ENCODE assay signal across 7 cellular contexts in the genomic region with DNA sequence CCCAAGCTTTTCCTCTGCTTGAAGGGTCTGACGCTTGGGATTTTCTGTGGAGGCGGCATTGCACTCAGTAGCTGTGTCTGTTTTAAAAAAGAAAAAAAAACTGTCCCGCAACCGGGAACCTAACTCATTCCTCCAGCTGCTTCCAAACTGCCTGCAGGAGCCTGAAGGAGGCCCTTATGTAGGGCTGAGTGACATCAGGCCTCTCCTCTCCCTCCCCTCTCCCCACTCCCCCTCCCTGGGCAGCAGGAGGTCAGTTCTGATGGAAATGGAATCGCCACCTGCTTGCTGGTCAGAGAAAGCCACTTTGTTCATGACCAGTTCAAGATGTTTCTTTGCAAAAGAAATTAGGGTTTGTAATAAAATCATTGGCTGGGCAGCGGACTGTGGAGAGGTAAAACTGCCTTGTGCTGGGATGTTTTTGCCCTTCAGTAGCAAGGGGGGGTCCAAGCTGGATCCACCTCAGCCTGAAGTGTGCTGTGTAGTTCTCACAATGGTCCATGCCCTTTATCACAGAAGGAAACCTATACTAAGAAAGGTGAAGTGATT. TPM values are rescaled to one million over a fixed set of nuclear protein-coding genes. Genes with fewer than 3 reads are reported as not detected.
A peak's percentile ranks its signal among the peaks of the same experiment; 100 is the strongest.
DNase-seq lines count a peak whose midpoint lies in the region; ATAC-seq and TF ChIP-seq lines count a peak whose summit lies in the region.

A gene (minus strand): TSS at position 149 of the 546 bp plus-strand sequence. CDS start 90 bp downstream, at position 59.

- H3K9me3 Mint-ChIP-seq in activated T-helper 17 cell treated with anti-CD3 and anti-CD28 coated beads, Interleukin-2, amount 50 U/mL, for 72 hours, result no peaks in the 10 kb centered on the region

- H3K36me3 ChIP-seq in HCT116 (ENCODE audit: control insufficient read depth in 1 of 2, insufficient read depth in 2 of 2, low read length in 2 of 2), result no peaks in the 10 kb centered on the region
- H3K36me3 ChIP-seq in skeletal muscle tissue (ENCODE audit: control insufficient read depth in 3 of 3, insufficient read depth in 3 of 3, low read length in 3 of 3), result no peaks in the 10 kb centered on the region
- H3K36me3 ChIP-seq in testis (ENCODE audit: low read depth, missing control alignments), result no peaks in the 10 kb centered on the region

- no peaks in the 10 kb centered on the region for H3K36me3 Mint-ChIP-seq in activated T-helper 17 cell treated with anti-CD3 and anti-CD28 coated beads, Interleukin-2, amount 50 U/mL, for 72 hours (ENCODE audit: low read depth)

- H3K9me3 ChIP-seq in HCT116 (ENCODE audit: control insufficient read depth in 1 of 2, insufficient read depth in 1 of 2, low read depth in 1 of 2, low read length in 2 of 2) (no peaks in the 10 kb centered on the region), iPS-18c (ENCODE audit: control insufficient read depth, insufficient read depth, low read length) (no peaks in the 10 kb centered on the region), skeletal muscle tissue (ENCODE audit: control insufficient read depth in 3 of 3, low read length in 3 of 3) (no peaks in the 10 kb centered on the region), testis (no peaks in the 10 kb centered on the region)

- TF ChIP-seq POLR2A in HCT116 (IDR thresholded peaks at IDR 0.05; ENCODE audit: borderline replicate concordance, extremely low read depth, insufficient read depth, insufficient read length), result no peak
- no peak for TF ChIP-seq POLR2A in testis (IDR thresholded peaks at IDR 0.05)

- RAD21 ChIA-PET in HCT116 (lab: Charles Lee; ENCODE audit: low non-redundant PET in 1 of 2, low total read pairs in 2 of 2, uncharacterized antibody in 2 of 2, unreplicated experiment in 2 of 2), result no interaction called here

- no peaks in the 10 kb centered on the region for H3K9me2 ChIP-seq in HCT116 (ENCODE audit: insufficient read depth)

- H3K27me3 ChIP-seq in HCT116 (ENCODE audit: insufficient read depth, low read length) (no peaks in the 10 kb centered on the region), skeletal muscle tissue (ENCODE audit: control insufficient read depth in 3 of 3, insufficient read depth in 3 of 3, low read length in 3 of 3) (no peaks in the 10 kb centered on the region), testis (no peaks in the 10 kb centered on the region)

- WGBS in testis, 2 donors, result 30 to 31% methylated on average over 6 of the region's 6 CpGs

- peak within 1 kb of the TSS; percentile 43 for H3K27ac Mint-ChIP-seq in activated T-helper 17 cell treated with anti-CD3 and anti-CD28 coated beads, Interleukin-2, amount 50 U/mL, for 72 hours

- peak within 1 kb of the TSS; percentile 1; the same call in 1 of the 2 replicates for H3K27ac ChIP-seq in HCT116 (ENCODE audit: low read depth, low read length)
- peak within 1 kb of the TSS; percentile 47 for H3K27ac ChIP-seq in skeletal muscle tissue (ENCODE audit: low read depth, low read length)
- no peak within 1 kb of the TSS for H3K27ac ChIP-seq in testis

- H3K27me3 Mint-ChIP-seq in activated T-helper 17 cell treated with anti-CD3 and anti-CD28 coated beads, Interleukin-2, amount 50 U/mL, for 72 hours, result no peaks in the 10 kb centered on the region

- intact Hi-C loops in HCT116 (cut with micrococcal nuclease) (loop anchor here (1.0 to 5.0 kb wide), 3 partner anchors 103 to 467 kb away; a partner anchor contains a TSS), testis (cut with DNase I; ENCODE audit: low total_unique reads) (no loop called here)

- DNase-seq in HCT116 (ENCODE audit: low read depth, low spot score), result no peak
- no peak for DNase-seq in testis
- no peak for DNase-seq in NCI-H1436 (lab: John Stamatoyannopoulos, UW)
- DNase-seq in 8988T, result no peak

- H3K9ac ChIP-seq in HCT116 (ENCODE audit: low read length) (peak within 1 kb of the TSS; percentile 1; the same call in 1 of the 2 replicates), skeletal muscle tissue (ENCODE audit: low read depth in 1 of 3, low read length in 3 of 3) (peak within 1 kb of the TSS in 1 of 3 donors; percentile 20)

- BruUV-seq in HCT116 (replicated peaks; lab: Mats Ljungman, UMichigan), result no TSS peak

- H3K4me1 ChIP-seq in HCT116 (ENCODE audit: control insufficient read depth in 1 of 2, insufficient read depth in 2 of 2, low read length in 2 of 2), result peaks cover 0 to 10% of the 10 kb centered on the region in 2 experiments; a peak in 3 of 4 replicates
- peaks cover 0 to 2% (median 0%) of the 10 kb centered on the region in 3 donors for H3K4me1 ChIP-seq in skeletal muscle tissue (ENCODE audit: control insufficient read depth in 3 of 3, insufficient read depth in 3 of 3, low read length in 3 of 3)
- peaks cover 4% of the 10 kb centered on the region for H3K4me1 ChIP-seq in testis

- TF ChIP-seq RAD21 in HCT116 (IDR thresholded peaks at IDR 0.05; ENCODE audit: low read depth), result no peak

- no peak for TF ChIP-seq CTCF in HCT116 (IDR thresholded peaks at IDR 0.05 in 2 of 3, conservative IDR thresholded peaks at IDR 0.05 in 1 of 3; ENCODE audit: borderline replicate concordance in 1 of 3, insufficient read depth in 1 of 3, low read depth in 2 of 3, low read length in 2 of 3)
- TF ChIP-seq CTCF in testis (IDR thresholded peaks at IDR 0.05), result no peak

- no peaks in the 10 kb centered on the region for H3K79me2 ChIP-seq in HCT116 (ENCODE audit: insufficient read depth, low read length)

- CTCF ChIA-PET in HCT116 (lab: Charles Lee), result interaction anchor here (0.8 to 3.8 kb wide), 13 partner anchors 9 to 387 kb away, joined by 3 to 25 read pairs (median 7); no protein-coding TSS in a partner anchor

- peak within 1 kb of the TSS; percentile 74 for H3K4me2 ChIP-seq in HCT116 (ENCODE audit: low read length)

- ATAC-seq in HCT116, result peak; percentile 30
- ATAC-seq in activated T-helper 17 cell treated with anti-CD3 and anti-CD28 coated beads, Interleukin-2, amount 50 U/mL, for 72 hours (replicated peaks), result no peak

- H3K4me3 Mint-ChIP-seq in activated T-helper 17 cell treated with anti-CD3 and anti-CD28 coated beads, Interleukin-2, amount 50 U/mL, for 72 hours, result peak within 1 kb of the TSS; percentile 60

- POLR2A ChIA-PET in HCT116 (lab: Charles Lee), result interaction anchor here (0.9 kb wide), 1 partner anchor 101 kb away, joined by 3 read pairs; no protein-coding TSS in a partner anchor

- H4K20me1 ChIP-seq in HCT116 (ENCODE audit: insufficient read depth), result no peaks in the 10 kb centered on the region

- H3K4me3 ChIP-seq in HCT116 (replicated peaks in 1 of 2; ENCODE audit: low read depth in 1 of 2, low read length in 2 of 2) (peak within 1 kb of the TSS; percentile 25 to 43; a peak in 3 of 4 replicates), iPS-18c (ENCODE audit: insufficient read depth, low read depth, low read length) (peak within 1 kb of the TSS; percentile 66), skeletal muscle tissue (ENCODE audit: low read length in 3 of 3) (peak within 1 kb of the TSS; percentile 31 to 66 (median 62)), testis (peak within 1 kb of the TSS in 1 of 2 donors; percentile 46)

- H2AFZ ChIP-seq in HCT116 (ENCODE audit: low read depth, low read length, poor library complexity, severe bottlenecking), result peak within 1 kb of the TSS; percentile 81

- H3K4me1 Mint-ChIP-seq in activated T-helper 17 cell treated with anti-CD3 and anti-CD28 coated beads, Interleukin-2, amount 50 U/mL, for 72 hours, result no peaks in the 10 kb centered on the region

TF ChIP-seq in HCT116, 20 proteins besides CTCF, POLR2A, EP300 and RAD21:
- TF ChIP-seq ELF1 (IDR thresholded peaks at IDR 0.05; ENCODE audit: borderline replicate concordance, low read depth) (no peak; the same call in 1 of the 2 replicates), SIN3A (IDR thresholded peaks at IDR 0.05; ENCODE audit: low read depth) (no peak)

RNA-seq across cellular contexts. Expression of the gene that starts here (rescaled TPM):
- total RNA-seq in HCT116 (2021; ENCODE audit: unreplicated experiment) (not detected), skeletal muscle tissue (5.7 TPM), testis (under 1 TPM; 0.50 to 0.63 TPM)
- not detected in 2 replicates for polyA plus RNA-seq in HCT116 (2012)
- total RNA-seq in activated T-helper 17 cell treated with anti-CD3 and anti-CD28 coated beads, Interleukin-2, amount 50 U/mL, for 72 hours, result not detected
- polyA plus RNA-seq in testis (ENCODE audit: insufficient read depth, low read depth, low replicate concordance), result 0.65 TPM

Comparison
In these comparisons a context has a peak if more than half of its experiments do, and no peak if none do; other contexts are left out.
1. Peak in ATAC-seq, H3K4me3 ChIP-seq, H3K27ac ChIP-seq, H3K9ac ChIP-seq and H3K4me2 ChIP-seq in HCT116; RNA of the gene not detected or under 1 TPM.